In genomic region chr16:87161822-87162676, GRCh38 we compare ENCODE assay signal across 16 cellular contexts.
DNase-seq lines count a peak whose midpoint lies in the region; ATAC-seq and TF ChIP-seq lines count a peak whose summit lies in the region.
"Had no signal": no experiment of that assay in that cellular context is flagged by ENCODE, and none has a peak within 500 bp of the region (broad histone marks: within the 10 kb centered on the region; RNA-seq: fewer than 3 reads in every experiment).

No MANE protein-coding gene starts in this region.

- peak overlapping the region; percentile 23 for H3K4me3 Mint-ChIP-seq in activated CD4-positive, alpha-beta T cell treated with anti-CD3 and anti-CD28 coated beads for 36 hours
- H3K4me3 Mint-ChIP-seq in T-helper 2 cell treated with Interferon-gamma antibody and Interleukin-4, amounts not matched to agents 5 μg/mL and 100 μg/mL, for 36 hours, result no peak overlapping the region
- peak overlapping the region; percentile 30 for H3K4me3 Mint-ChIP-seq in natural killer cell treated with Interleukin-12 subunit alpha and Interleukin-12 subunit beta and Interleukin-15 and Interleukin-18, amount 100 ng/mL, for 72 hours
- H3K4me3 Mint-ChIP-seq: CD4-positive, alpha-beta T cell had no signal

- CTCF ChIA-PET in activated CD4-positive, alpha-beta T cell treated with anti-CD3 and anti-CD28 coated beads for 36 hours (lab: Charles Lee), result interaction anchor here (0.8 kb wide), 1 partner anchor 27 kb away, joined by 3 read pairs; no protein-coding TSS in a partner anchor

- H3K4me3 ChIP-seq in stomach, result no peak overlapping the region
- H3K4me3 ChIP-seq: A549, SK-N-MC had no signal

- no peaks in the 10 kb centered on the region for H3K4me1 ChIP-seq in stomach
- H3K4me1 ChIP-seq: A549 had no signal

- H3K27ac Mint-ChIP-seq in activated CD4-positive, alpha-beta T cell treated with anti-CD3 and anti-CD28 coated beads for 36 hours, result no peak overlapping the region
- peak overlapping the region; percentile 59 for H3K27ac Mint-ChIP-seq in T-helper 2 cell treated with Interferon-gamma antibody and Interleukin-4, amounts not matched to agents 5 μg/mL and 100 μg/mL, for 36 hours
- peak overlapping the region in 1 of 2 donors; percentile 50 for H3K27ac Mint-ChIP-seq in natural killer cell treated with Interleukin-12 subunit alpha and Interleukin-12 subunit beta and Interleukin-15 and Interleukin-18, amount 100 ng/mL, for 72 hours
- H3K27ac Mint-ChIP-seq: CD4-positive, alpha-beta T cell had no signal

- POLR2A ChIA-PET in activated CD4-positive, alpha-beta T cell treated with anti-CD3 and anti-CD28 coated beads for 36 hours (lab: Charles Lee), result no interaction called here

- peaks cover 0 to 27% (median 0%) of the 10 kb centered on the region in 3 donors for H3K27me3 ChIP-seq in stomach

- H3K9me3 ChIP-seq in stomach, result no peaks in the 10 kb centered on the region
- H3K9me3 ChIP-seq: A549, neutrophil had no signal

- DNase-seq in activated CD4-positive, alpha-beta T cell treated with anti-CD3 and anti-CD28 coated beads for 36 hours, result peak; percentile 63
- no peak for DNase-seq in activated CD4-positive, alpha-beta T cell treated with anti-CD3 and anti-CD28 coated beads for 4 hours
- DNase-seq in CMK (ENCODE audit: low read depth) (peak; percentile 4), sciatic nerve (ENCODE audit: low spot score) (no peak), activated gamma-delta T cell (lab: John Stamatoyannopoulos, UW) (no peak), stomach (no peak)
- peak; percentile 21 for DNase-seq in T-helper 2 cell treated with Interferon-gamma antibody and Interleukin-4, amounts not matched to agents 5 μg/mL and 100 μg/mL, for 36 hours (ENCODE audit: low spot score)
- DNase-seq in natural killer cell treated with Interleukin-12 subunit alpha and Interleukin-12 subunit beta and Interleukin-15 and Interleukin-18, amount 100 ng/mL, for 72 hours (ENCODE audit: low spot score), result no peak
- DNase-seq: CD4-positive, alpha-beta T cell; central memory CD4-positive, alpha-beta T cell; hypothalamus; NCI-H187 treated with DMSO at 0.1 percent for 48 hours; right cardiac atrium had no signal

- H3K36me3 ChIP-seq in stomach, result no peaks in the 10 kb centered on the region
- H3K36me3 ChIP-seq: neutrophil had no signal

- no peaks in the 10 kb centered on the region for H3K36me3 Mint-ChIP-seq in activated CD4-positive, alpha-beta T cell treated with anti-CD3 and anti-CD28 coated beads for 36 hours (ENCODE audit: low read depth)
- H3K36me3 Mint-ChIP-seq in T-helper 2 cell treated with Interferon-gamma antibody and Interleukin-4, amounts not matched to agents 5 μg/mL and 100 μg/mL, for 36 hours (ENCODE audit: low read depth), result no peaks in the 10 kb centered on the region
- peaks cover 6% of the 10 kb centered on the region for H3K36me3 Mint-ChIP-seq in natural killer cell treated with Interleukin-12 subunit alpha and Interleukin-12 subunit beta and Interleukin-15 and Interleukin-18, amount 100 ng/mL, for 72 hours

- H3K9me3 Mint-ChIP-seq in activated CD4-positive, alpha-beta T cell treated with anti-CD3 and anti-CD28 coated beads for 36 hours (ENCODE audit: low read depth), result peaks cover 3% of the 10 kb centered on the region
- H3K9me3 Mint-ChIP-seq in T-helper 2 cell treated with Interferon-gamma antibody and Interleukin-4, amounts not matched to agents 5 μg/mL and 100 μg/mL, for 36 hours, result peaks cover 4% of the 10 kb centered on the region
- peaks cover 3% of the 10 kb centered on the region for H3K9me3 Mint-ChIP-seq in natural killer cell treated with Interleukin-12 subunit alpha and Interleukin-12 subunit beta and Interleukin-15 and Interleukin-18, amount 100 ng/mL, for 72 hours
- H3K9me3 Mint-ChIP-seq: CD4-positive, alpha-beta T cell had no signal

- peaks cover 3% of the 10 kb centered on the region for H3K4me1 Mint-ChIP-seq in activated CD4-positive, alpha-beta T cell treated with anti-CD3 and anti-CD28 coated beads for 36 hours
- no peaks in the 10 kb centered on the region for H3K4me1 Mint-ChIP-seq in T-helper 2 cell treated with Interferon-gamma antibody and Interleukin-4, amounts not matched to agents 5 μg/mL and 100 μg/mL, for 36 hours (ENCODE audit: low read depth)
- peaks cover 9 to 10% of the 10 kb centered on the region in 2 donors for H3K4me1 Mint-ChIP-seq in natural killer cell treated with Interleukin-12 subunit alpha and Interleukin-12 subunit beta and Interleukin-15 and Interleukin-18, amount 100 ng/mL, for 72 hours (ENCODE audit: low read depth in 2 of 2)

- peaks cover 4% of the 10 kb centered on the region for H3K27me3 Mint-ChIP-seq in activated CD4-positive, alpha-beta T cell treated with anti-CD3 and anti-CD28 coated beads for 36 hours
- H3K27me3 Mint-ChIP-seq in T-helper 2 cell treated with Interferon-gamma antibody and Interleukin-4, amounts not matched to agents 5 μg/mL and 100 μg/mL, for 36 hours (ENCODE audit: low read depth), result no peaks in the 10 kb centered on the region
- H3K27me3 Mint-ChIP-seq in natural killer cell treated with Interleukin-12 subunit alpha and Interleukin-12 subunit beta and Interleukin-15 and Interleukin-18, amount 100 ng/mL, for 72 hours, result peaks cover 7 to 12% of the 10 kb centered on the region in 2 donors

- 74 to 76% (median 75%) methylated on average over 22 of the region's 22 CpGs for WGBS in stomach, 5 donors

- peak; percentile 55 for ATAC-seq in activated CD4-positive, alpha-beta T cell treated with anti-CD3 and anti-CD28 coated beads for 36 hours
- ATAC-seq in natural killer cell treated with Interleukin-12 subunit alpha and Interleukin-12 subunit beta and Interleukin-15 and Interleukin-18, amount 100 ng/mL, for 72 hours, result peak in 1 of 2 donors; percentile 29
- ATAC-seq in sciatic nerve, result no peak
- ATAC-seq: A549, right cardiac atrium had no signal

- no peak for TF ChIP-seq CTCF in stomach (IDR thresholded peaks at IDR 0.05)

- TF ChIP-seq POLR2A in stomach (IDR thresholded peaks at IDR 0.05), result no peak

- no peak overlapping the region for H3K27ac ChIP-seq in stomach
- H3K27ac ChIP-seq: A549, neutrophil, SK-N-MC had no signal

- intact Hi-C loops in activated CD4-positive, alpha-beta T cell treated with anti-CD3 and anti-CD28 coated beads for 36 hours (cut with DNase I, micrococcal nuclease), result no loop called here
- intact Hi-C loops in sciatic nerve (cut with DNase I) (no loop called here), stomach (cut with DNase I; ENCODE audit: low total_unique reads) (no loop called here)

- no peak for TF ChIP-seq EP300 in stomach (IDR thresholded peaks at IDR 0.05)

Comparison
In these comparisons a context has a peak if more than half of its experiments do, and no peak if none do; other contexts are left out.
1. DNase-seq: peak in activated CD4-positive, alpha-beta T cell treated with anti-CD3 and anti-CD28 coated beads for 36 hours (single experiment), CMK (single experiment) and T-helper 2 cell treated with Interferon-gamma antibody and Interleukin-4, amounts not matched to agents 5 μg/mL and 100 μg/mL, for 36 hours (single experiment); none in activated CD4-positive, alpha-beta T cell treated with anti-CD3 and anti-CD28 coated beads for 4 hours (0 of 2), natural killer cell treated with Interleukin-12 subunit alpha and Interleukin-12 subunit beta and Interleukin-15 and Interleukin-18, amount 100 ng/mL, for 72 hours (single experiment), sciatic nerve (single experiment), activated gamma-delta T cell (single experiment) and stomach (single experiment).